ENCODE assay signal across 8 cellular contexts in genomic region chr20:62824476-62825287, GRCh38. TPM values are rescaled to one million over a fixed set of nuclear protein-coding genes. Genes with fewer than 3 reads are reported as not detected.
A peak's percentile ranks its signal among the peaks of the same experiment; 100 is the strongest.
DNase-seq lines count a peak whose midpoint lies in the region; ATAC-seq and TF ChIP-seq lines count a peak whose summit lies in the region.

No MANE protein-coding gene starts in this region.

- intact Hi-C loops in vagina (cut with DNase I) = no loop called here

- no peaks in the 10 kb centered on the region for H3K27me3 ChIP-seq in vagina

- TF ChIP-seq POLR2A in vagina (IDR thresholded peaks at IDR 0.05) = no peak

- H3K27ac ChIP-seq in vagina = peak overlapping the region; percentile 87

- H3K9me3 ChIP-seq in vagina = no peaks in the 10 kb centered on the region

- DNase-seq in activated T-cell treated with anti-CD3 and anti-CD28 coated beads for 24 hours (ENCODE audit: low read depth) (peak; percentile 32), activated T-cell treated with anti-CD3 and anti-CD28 coated beads for 4 hours (no peak), NCI-H82 (lab: John Stamatoyannopoulos, UW) (peak; percentile 80), left lobe of liver (ENCODE audit: low spot score) (no peak), vagina (ENCODE audit: extremely low spot score in 2 of 2) (no peak), SW 1271 (lab: John Stamatoyannopoulos, UW) (no peak)
- DNase-seq in activated naive CD4-positive, alpha-beta T cell treated with anti-CD3 and anti-CD28 coated beads, Interleukin-2, amount 50 U/mL, for 16 hours = peak; percentile 60

- H3K36me3 ChIP-seq in vagina = no peaks in the 10 kb centered on the region

- TF ChIP-seq CTCF in vagina (IDR thresholded peaks at IDR 0.05) = no peak

- H3K4me3 ChIP-seq in vagina = peak overlapping the region; percentile 48 to 60

- ATAC-seq in left lobe of liver (peak; percentile 29), GM21529 (IDR thresholded peaks at IDR 0.05; ENCODE audit: unreplicated experiment) (no peak)

- H3K4me1 ChIP-seq in vagina = peaks cover 23% of the 10 kb centered on the region

RNA-seq across cellular contexts. Expression of gene COL9A3, which starts 7.8 kb away (rescaled TPM):
- total RNA-seq in left lobe of liver = 4.0 TPM
- 1.2 TPM for total RNA-seq in vagina

RNA-seq across cellular contexts. Expression of gene OGFR, which starts 20.0 kb away (rescaled TPM):
- total RNA-seq in left lobe of liver = 49.5 TPM
- total RNA-seq in vagina = 43.7 TPM

RNA-seq across cellular contexts. Expression of gene MRGBP, which starts 28.4 kb away (rescaled TPM):
- total RNA-seq in left lobe of liver = 5.5 TPM
- 10.6 TPM for total RNA-seq in vagina

RNA-seq across cellular contexts. Expression of gene TCFL5, which starts 36.9 kb away (rescaled TPM):
- 6.2 TPM for total RNA-seq in left lobe of liver
- 11.5 TPM for total RNA-seq in vagina

Comparison
In these comparisons a context has a peak if more than half of its experiments do, and no peak if none do; other contexts are left out.
1. DNase-seq: peak in activated T-cell treated with anti-CD3 and anti-CD28 coated beads for 24 hours (single experiment), NCI-H82 (single experiment) and activated naive CD4-positive, alpha-beta T cell treated with anti-CD3 and anti-CD28 coated beads, Interleukin-2, amount 50 U/mL, for 16 hours (single experiment); none in activated T-cell treated with anti-CD3 and anti-CD28 coated beads for 4 hours (single experiment), left lobe of liver (single experiment), vagina (0 of 2) and SW 1271 (0 of 2).